ENCODE assay signal across 27 cellular contexts in the genomic region with DNA sequence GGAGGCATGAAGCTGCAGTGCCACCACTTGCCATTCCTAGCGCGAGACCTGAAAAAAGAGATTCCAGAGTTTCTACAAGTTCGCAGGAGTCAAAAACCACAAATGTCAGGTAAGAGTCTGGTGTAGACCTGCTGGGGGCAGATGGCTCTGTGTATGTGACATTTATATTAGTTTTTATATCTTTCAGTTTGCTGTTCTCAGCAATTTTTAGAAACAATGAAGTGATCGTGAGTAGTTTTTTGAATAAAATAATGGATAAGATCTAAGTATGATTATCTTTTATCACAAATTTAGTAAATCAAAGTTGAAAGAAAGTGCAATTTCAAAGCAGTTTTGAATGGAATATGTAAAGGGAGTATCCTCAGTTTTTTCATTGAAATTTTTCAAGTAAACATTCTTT.
"Had no signal": no experiment of that assay in that cellular context is flagged by ENCODE, and none has a peak within 500 bp of the region (broad histone marks: within the 10 kb centered on the region; RNA-seq: fewer than 3 reads in every experiment).

No MANE protein-coding gene starts in this region.

- H3K27me3 ChIP-seq: stomach, suprapubic skin, testis, thyroid gland, tibial artery, tibial nerve, transverse colon, upper lobe of left lung, upper lobe of right lung, uterus, vagina had no signal

- H3K4me1 ChIP-seq: stomach, suprapubic skin, testis, thyroid gland, tibial artery, tibial nerve, transverse colon, upper lobe of left lung, upper lobe of right lung, uterus, vagina had no signal

- H3K9me3 ChIP-seq: stomach, suprapubic skin, testis, thoracic aorta, thyroid gland, tibial artery, tibial nerve, transverse colon, upper lobe of left lung, upper lobe of right lung, uterus, vagina had no signal

- H3K4me3 ChIP-seq: stomach, suprapubic skin, testis, thoracic aorta, thyroid gland, tibial artery, tibial nerve, transverse colon, upper lobe of left lung, upper lobe of right lung, uterus, vagina had no signal

- FAIRE-seq: urothelium cell line had no signal

- H3K36me3 ChIP-seq: uterus had no signal

- DNase-seq: stimulated activated CD4-positive, alpha-beta T cell treated with anti-CD3 and anti-CD28 coated beads, Interleukin-2, amount 100 ng/mL, for 48 hours; stimulated activated CD4-positive, alpha-beta T cell treated with anti-CD3 and anti-CD28 coated beads, Interleukin-4, amount 100 ng/mL, for 1 hour; stimulated activated CD4-positive, alpha-beta T cell treated with anti-CD3 and anti-CD28 coated beads, Interleukin-4, amount 100 ng/mL, for 24 hours; stimulated activated CD4-positive, alpha-beta T cell treated with anti-CD3 and anti-CD28 coated beads, Interleukin-4, amount 100 ng/mL, for 4 hours; stimulated activated CD8-positive, alpha-beta memory T cell treated with anti-CD3 and anti-CD28 coated beads, Interleukin-4, amount 100 ng/mL, for 48 hours; stimulated activated naive B cell treated with anti-CD40 and anti-IgM and Interleukin-4, amounts not matched to agents 10 μg/mL and 1 μg/mL and 100 μg/mL, for 72 hours; stimulated activated naive CD4-positive, alpha-beta T cell; stimulated activated naive CD4-positive, alpha-beta T cell treated with Interleukin-2 at 50 U/mL for 16 hours; stimulated activated naive CD8-positive, alpha-beta T cell treated with anti-CD3 and anti-CD28 coated beads, Interleukin-15, amount 100 ng/mL, for 72 hours; stimulated activated naive CD8-positive, alpha-beta T cell treated with anti-CD3 and anti-CD28 coated beads, Interleukin-15, Interleukin-2, amounts not matched to agents 100 U/mL and 50 U/mL, for 24 hours; stomach; substantia nigra; testis; thyroid gland; tibial artery; transverse colon; trophoblast cell; upper lobe of left lung; upper lobe of right lung; uterus had no signal

- ATAC-seq: stimulated activated effector memory CD8-positive, alpha-beta T cell treated with anti-CD3 and anti-CD28 coated beads, Interleukin-12 subunit alpha, Interleukin-12 subunit beta, amount 100 ng/mL, for 72 hours; stimulated activated memory B cell treated with anti-CD40 and anti-IgM and Interleukin-4, amounts not matched to agents 10 μg/mL and 1 μg/mL and 100 μg/mL, for 72 hours; stimulated activated naive B cell treated with anti-CD40 and anti-IgM and Interleukin-4, amounts not matched to agents 10 μg/mL and 1 μg/mL and 100 μg/mL, for 72 hours; stimulated activated naive CD8-positive, alpha-beta T cell treated with anti-CD3 and anti-CD28 coated beads, Interleukin-15, amount 100 ng/mL, for 72 hours; stimulated activated naive CD8-positive, alpha-beta T cell treated with anti-CD3 and anti-CD28 coated beads, Interleukin-15, Interleukin-2, amounts not matched to agents 100 U/mL and 50 U/mL, for 24 hours; upper lobe of right lung had no signal

- H3K27ac ChIP-seq: stomach, suprapubic skin, testis, thoracic aorta, thyroid gland, tibial artery, tibial nerve, transverse colon, upper lobe of left lung, upper lobe of right lung, uterus, vagina had no signal
